ENCODE assay signal across 25 cellular contexts in the genomic region with DNA sequence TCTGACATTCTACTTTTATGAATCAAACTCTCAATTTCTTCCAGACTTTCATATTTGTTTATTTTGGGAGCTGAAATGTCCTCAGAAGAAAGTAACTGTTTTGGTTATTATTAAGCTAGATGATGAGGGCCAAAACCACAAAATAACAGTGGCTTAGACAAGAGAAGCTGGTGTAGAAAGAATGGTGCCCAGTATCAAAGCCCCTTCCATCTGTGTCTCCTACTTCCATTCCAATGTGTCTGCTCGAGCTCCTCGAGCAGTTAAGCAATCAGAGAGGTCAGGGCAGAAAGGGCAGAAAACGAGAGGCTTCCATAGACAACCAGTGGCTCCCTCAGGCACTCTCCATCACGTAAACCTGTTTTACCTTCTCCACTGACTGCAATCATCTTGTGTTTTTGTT. TPM values are rescaled to one million over a fixed set of nuclear protein-coding genes. Genes with fewer than 3 reads are reported as not detected.
DNase-seq lines count a peak whose midpoint lies in the region; ATAC-seq and TF ChIP-seq lines count a peak whose summit lies in the region.
"Had no signal": no experiment of that assay in that cellular context is flagged by ENCODE, and none has a peak within 500 bp of the region (broad histone marks: within the 10 kb centered on the region; RNA-seq: fewer than 3 reads in every experiment).

No MANE protein-coding gene starts in this region.

- H3K9me3 Mint-ChIP-seq in GM23338, result no peaks in the 10 kb centered on the region

- intact Hi-C loops in lower lobe of right lung (cut with DNase I), result no loop called here

- ATAC-seq in GM23338, result no peak
- no peak for ATAC-seq in lower lobe of right lung
- ATAC-seq: A549, esophagus mucosa, heart right ventricle, left lobe of liver had no signal

- peak overlapping the region; percentile 57; the same call in 1 of the 2 replicates for H2AFZ ChIP-seq in GM23338
- H2AFZ ChIP-seq: PC-9 had no signal

- no peaks in the 10 kb centered on the region for H3K4me1 ChIP-seq in GM23338 (ENCODE audit: insufficient read depth)
- no peaks in the 10 kb centered on the region for H3K4me1 ChIP-seq in BE2C
- no peaks in the 10 kb centered on the region for H3K4me1 ChIP-seq in lower lobe of right lung
- H3K4me1 ChIP-seq: A549, sigmoid colon had no signal

- no peaks in the 10 kb centered on the region for H3F3A ChIP-seq in GM23338 (replicated peaks; ENCODE audit: low read depth)

- H3K27ac ChIP-seq in GM23338 (ENCODE audit: low read depth) (no peak overlapping the region), lower lobe of right lung (no peak overlapping the region)
- H3K27ac ChIP-seq: A549, heart right ventricle, PC-9, sigmoid colon had no signal

- H3K4me3 ChIP-seq in GM23338, result no peak overlapping the region
- H3K4me3 ChIP-seq in cardiac fibroblast (replicated peaks in 1 of 2; ENCODE audit: low read depth in 2 of 2, low read length in 2 of 2), result no peak overlapping the region
- no peak overlapping the region for H3K4me3 ChIP-seq in BE2C (ENCODE audit: low read depth, low read length)
- no peak overlapping the region for H3K4me3 ChIP-seq in lower lobe of right lung
- H3K4me3 ChIP-seq: A549, heart right ventricle, PC-9, sigmoid colon had no signal

- H3K27ac Mint-ChIP-seq in GM23338, result no peak overlapping the region
- H3K27ac Mint-ChIP-seq: CD4-positive, CD25-positive, alpha-beta regulatory T cell; mesothelial cell of epicardium; nephron had no signal

- H3K36me3 ChIP-seq in GM23338 (ENCODE audit: insufficient read depth) (no peaks in the 10 kb centered on the region), BE2C (no peaks in the 10 kb centered on the region), lower lobe of right lung (no peaks in the 10 kb centered on the region)
- H3K36me3 ChIP-seq: heart right ventricle, sigmoid colon had no signal

- no peaks in the 10 kb centered on the region for H3K9me2 ChIP-seq in GM23338 (ENCODE audit: insufficient read depth)

- no peaks in the 10 kb centered on the region for H3K36me3 Mint-ChIP-seq in GM23338 (ENCODE audit: low read depth)
- H3K36me3 Mint-ChIP-seq: CD4-positive, CD25-positive, alpha-beta regulatory T cell had no signal

- no peak overlapping the region for H3K4me3 Mint-ChIP-seq in GM23338
- H3K4me3 Mint-ChIP-seq: CD4-positive, CD25-positive, alpha-beta regulatory T cell; mesothelial cell of epicardium; nephron had no signal

- TF ChIP-seq CTCF in GM23338 (conservative IDR thresholded peaks at IDR 0.05; ENCODE audit: low read depth in 2 of 2) (no peak), cardiac fibroblast (IDR thresholded peaks at IDR 0.05; ENCODE audit: low read depth, low read length) (no peak), BE2C (IDR thresholded peaks at IDR 0.05; ENCODE audit: low read depth, low read length) (no peak), lower lobe of right lung (IDR thresholded peaks at IDR 0.05) (no peak)

- H3K27me3 Mint-ChIP-seq in GM23338 (ENCODE audit: insufficient read depth, low read depth, poor library complexity), result peaks cover 4% of the 10 kb centered on the region
- H3K27me3 Mint-ChIP-seq: CD4-positive, CD25-positive, alpha-beta regulatory T cell had no signal

- H3K9me3 ChIP-seq in BE2C (no peaks in the 10 kb centered on the region), lower lobe of right lung (no peaks in the 10 kb centered on the region)

- H3K79me2 ChIP-seq in GM23338 (replicated peaks; ENCODE audit: insufficient read depth), result no peaks in the 10 kb centered on the region

- no peak overlapping the region for H3K4me2 ChIP-seq in GM23338
- H3K4me2 ChIP-seq: A549, PC-9 had no signal

- H3K27me3 ChIP-seq in GM23338 (ENCODE audit: insufficient read depth) (no peaks in the 10 kb centered on the region), BE2C (no peaks in the 10 kb centered on the region), lower lobe of right lung (ENCODE audit: low read depth) (no peaks in the 10 kb centered on the region)
- H3K27me3 ChIP-seq: heart right ventricle, sigmoid colon had no signal

- no peaks in the 10 kb centered on the region for H4K20me1 ChIP-seq in GM23338 (replicated peaks; ENCODE audit: insufficient read depth)

- DNase-seq in AG08395 (ENCODE audit: low spot score) (peak; percentile 76), GM23338 (ENCODE audit: low spot score) (no peak), cardiac fibroblast (ENCODE audit: low read depth in 2 of 2) (peak; percentile 21 to 71), glomerular visceral epithelial cell (ENCODE audit: extremely low spot score) (peak; percentile 2), BE2C (no peak), NAMALWA (ENCODE audit: low spot score) (no peak), lower lobe of right lung (no peak)
- no peak for DNase-seq in activated naive CD4-positive, alpha-beta T cell (lab: John Stamatoyannopoulos, UW)
- DNase-seq: activated CD4-positive, alpha-beta T cell treated with anti-CD3 and anti-CD28 coated beads for 48 hours; activated naive CD4-positive, alpha-beta T cell treated with anti-CD3 and anti-CD28 coated beads, Interleukin-2, amount 50 U/mL, for 16 hours; aorta; CD4-positive, CD25-positive, alpha-beta regulatory T cell; effector CD8-positive, alpha-beta T cell; GF-D8; heart right ventricle; NCI-H510A; PC-9; posterior cingulate gyrus; SHP77 treated with DMSO at 0.1 percent for 48 hours; sigmoid colon had no signal

- H3K4me1 Mint-ChIP-seq in GM23338, result peaks cover 5% of the 10 kb centered on the region; the same call in 1 of the 3 replicates
- H3K4me1 Mint-ChIP-seq: CD4-positive, CD25-positive, alpha-beta regulatory T cell; mesothelial cell of epicardium; nephron had no signal

TF ChIP-seq in GM23338, 12 proteins besides CTCF, POLR2A, EP300 and RAD21:
- TF ChIP-seq ZNF114 (CRISPR knock-in tag; IDR thresholded peaks at IDR 0.05), result no peak
- no peak for TF ChIP-seq ZNF331 (CRISPR knock-in tag; IDR thresholded peaks at IDR 0.05; ENCODE audit: low read depth)
- TF ChIP-seq EZH2phosphoT487 (IDR thresholded peaks at IDR 0.05; ENCODE audit: unreplicated experiment), result no peak
- TF ChIP-seq POLR2AphosphoS5 (IDR thresholded peaks at IDR 0.05; ENCODE audit: low read depth), result no peak
- no peak for TF ChIP-seq REST (IDR thresholded peaks at IDR 0.05; ENCODE audit: unreplicated experiment)
- TF ChIP-seq STAT1 (IDR thresholded peaks at IDR 0.05; ENCODE audit: unreplicated experiment), result no peak
- no peak for TF ChIP-seq ETS1 (IDR thresholded peaks at IDR 0.05)
- no peak for TF ChIP-seq NANOG (IDR thresholded peaks at IDR 0.05; ENCODE audit: borderline replicate concordance)
- no peak for TF ChIP-seq CREB1 (CRISPR knock-in tag; IDR thresholded peaks at IDR 0.05; ENCODE audit: low read depth)
- no peak for TF ChIP-seq EZH2 (IDR thresholded peaks at IDR 0.05; ENCODE audit: low read depth, unreplicated experiment)

RNA-seq across cellular contexts. Expression of gene MAGI1, which starts 59.7 kb away (rescaled TPM):
- 63.8 and 71.2 TPM in 2 replicates for total RNA-seq in GM23338 (2014; rRNA removed; shearing (Covaris generic))
- polyA plus RNA-seq in GM23338 (2016; fragmentation: Nextera tagmentation; extraction: Ambion mirVana), result 23.8 and 27.4 TPM in 2 replicates
- polyA plus RNA-seq in BE2C (2012; ENCODE audit: insufficient read depth, insufficient read length, low read depth), result 14.7 TPM
- total RNA-seq in lower lobe of right lung, result 35.5 TPM

Comparison
In these comparisons a context has a peak if more than half of its experiments do, and no peak if none do; other contexts are left out.
1. DNase-seq: peak in AG08395 (single experiment), cardiac fibroblast (2 of 2) and glomerular visceral epithelial cell (single experiment); none in GM23338 (single experiment), activated naive CD4-positive, alpha-beta T cell (0 of 4), BE2C (single experiment), NAMALWA (single experiment) and lower lobe of right lung (single experiment).